23 cellular contexts compared by ENCODE assay signal in the genomic region with DNA sequence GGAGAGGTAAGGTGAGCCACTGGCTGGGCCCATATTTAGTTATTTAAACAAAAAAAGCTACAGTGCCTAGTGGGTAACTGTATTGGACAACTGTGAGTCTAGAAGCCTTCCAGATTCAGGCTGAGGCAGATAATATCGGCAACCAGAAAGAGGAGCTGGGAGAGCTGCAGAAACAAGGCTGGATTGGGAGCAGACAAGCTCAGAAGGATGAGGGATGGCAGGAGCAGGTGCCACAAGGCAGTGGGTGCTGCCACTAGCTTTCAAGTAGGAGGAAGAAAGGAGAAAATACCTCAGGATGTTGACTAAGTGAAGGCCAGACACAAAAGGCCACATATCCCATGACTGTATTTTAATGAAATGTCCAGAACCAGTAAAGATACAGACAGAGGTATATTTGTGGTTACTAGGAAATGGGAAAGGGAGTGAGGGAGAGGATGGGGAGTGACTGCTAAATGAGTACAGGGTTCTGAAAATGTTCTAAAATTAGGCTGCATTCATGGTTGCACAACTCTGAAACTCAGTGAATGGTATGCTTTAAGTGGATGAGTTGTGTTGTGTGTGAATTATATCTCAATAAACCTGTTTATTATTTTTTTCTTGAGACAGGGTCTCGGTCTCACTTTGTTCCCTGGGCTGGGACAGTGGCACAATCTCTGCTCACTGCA. TPM values are rescaled to one million over a fixed set of nuclear protein-coding genes. Genes with fewer than 3 reads are reported as not detected.
DNase-seq lines count a peak whose midpoint lies in the region; ATAC-seq, FAIRE-seq and TF ChIP-seq lines count a peak whose summit lies in the region.
"Had no signal": no experiment of that assay in that cellular context is flagged by ENCODE, and none has a peak within 500 bp of the region (broad histone marks: within the 10 kb centered on the region; RNA-seq: fewer than 3 reads in every experiment).

No MANE protein-coding gene starts in this region.

- peaks cover 1% of the 10 kb centered on the region for H3K4me1 Mint-ChIP-seq in T-helper 1 cell treated with Interleukin-12 subunit alpha and Interleukin-12 subunit beta and Interleukin-4 antibody, amounts not matched to agents 30 μg/mL and 1 μg/mL, for 36 hours (ENCODE audit: low read depth)
- H3K4me1 Mint-ChIP-seq in astrocyte (ENCODE audit: low read depth, unreplicated experiment): peaks cover 11% of the 10 kb centered on the region
- H3K4me1 Mint-ChIP-seq in naive thymus-derived CD8-positive, alpha-beta T cell: peaks cover 0 to 3% (median under 1%) of the 10 kb centered on the region in 4 donors

- H3K27ac Mint-ChIP-seq in T-helper 1 cell treated with Interleukin-12 subunit alpha and Interleukin-12 subunit beta and Interleukin-4 antibody, amounts not matched to agents 30 μg/mL and 1 μg/mL, for 36 hours: peak overlapping the region; percentile 42
- H3K27ac Mint-ChIP-seq in astrocyte (ENCODE audit: unreplicated experiment): peak overlapping the region; percentile 59
- H3K27ac Mint-ChIP-seq in naive thymus-derived CD8-positive, alpha-beta T cell: peak overlapping the region in 7 of 10 donors; percentile 15 to 79 (median 54)
- H3K27ac Mint-ChIP-seq: activated CD4-positive, alpha-beta T cell treated with anti-CD3 and anti-CD28 coated beads, Interleukin-2, amount 10 ng/mL, durations not matched to agents 24 days and 14 days had no signal

- H3K4me2 ChIP-seq in astrocyte (ENCODE audit: low read length): no peak overlapping the region

- no peaks in the 10 kb centered on the region for H3K27me3 ChIP-seq in astrocyte (ENCODE audit: insufficient read depth, low read length)
- H3K27me3 ChIP-seq: colonic mucosa, transverse colon had no signal

- H3K79me2 ChIP-seq in astrocyte (ENCODE audit: insufficient read depth, low read length): peaks cover 25% of the 10 kb centered on the region

- peaks cover 40% of the 10 kb centered on the region for H4K20me1 ChIP-seq in astrocyte (ENCODE audit: insufficient read depth, low read length)

- no peak for FAIRE-seq in astrocyte (lab: Jason Lieb, UNC)

- H3K9me3 ChIP-seq in astrocyte (ENCODE audit: insufficient read depth, low read depth, low read length): no peaks in the 10 kb centered on the region
- H3K9me3 ChIP-seq: colonic mucosa, transverse colon had no signal

- H3K9me3 Mint-ChIP-seq in T-helper 1 cell treated with Interleukin-12 subunit alpha and Interleukin-12 subunit beta and Interleukin-4 antibody, amounts not matched to agents 30 μg/mL and 1 μg/mL, for 36 hours: no peaks in the 10 kb centered on the region
- no peaks in the 10 kb centered on the region for H3K9me3 Mint-ChIP-seq in astrocyte (ENCODE audit: unreplicated experiment)
- H3K9me3 Mint-ChIP-seq in naive thymus-derived CD8-positive, alpha-beta T cell: no peaks in the 10 kb centered on the region
- H3K9me3 Mint-ChIP-seq: activated CD4-positive, alpha-beta T cell treated with anti-CD3 and anti-CD28 coated beads, Interleukin-2, amount 10 ng/mL, durations not matched to agents 24 days and 14 days; activated T-cell treated with anti-CD3 and anti-CD28 coated beads, Interleukin-2, amount 50 U/mL, for 4 hours; immature natural killer cell had no signal

- no peaks in the 10 kb centered on the region for H3K27me3 Mint-ChIP-seq in T-helper 1 cell treated with Interleukin-12 subunit alpha and Interleukin-12 subunit beta and Interleukin-4 antibody, amounts not matched to agents 30 μg/mL and 1 μg/mL, for 36 hours (ENCODE audit: low read depth)
- H3K27me3 Mint-ChIP-seq in astrocyte (ENCODE audit: low read depth, unreplicated experiment): no peaks in the 10 kb centered on the region
- no peaks in the 10 kb centered on the region for H3K27me3 Mint-ChIP-seq in naive thymus-derived CD8-positive, alpha-beta T cell
- H3K27me3 Mint-ChIP-seq: activated CD4-positive, alpha-beta T cell treated with anti-CD3 and anti-CD28 coated beads, Interleukin-2, amount 10 ng/mL, durations not matched to agents 24 days and 14 days had no signal

- H3K36me3 ChIP-seq in astrocyte (ENCODE audit: insufficient read depth, low read length): peaks cover 5% of the 10 kb centered on the region
- H3K36me3 ChIP-seq: colonic mucosa, transverse colon had no signal

- peaks cover 10% of the 10 kb centered on the region for H3K36me3 Mint-ChIP-seq in T-helper 1 cell treated with Interleukin-12 subunit alpha and Interleukin-12 subunit beta and Interleukin-4 antibody, amounts not matched to agents 30 μg/mL and 1 μg/mL, for 36 hours (ENCODE audit: low read depth)
- peaks cover 7% of the 10 kb centered on the region for H3K36me3 Mint-ChIP-seq in astrocyte (ENCODE audit: low read depth, unreplicated experiment)
- H3K36me3 Mint-ChIP-seq in naive thymus-derived CD8-positive, alpha-beta T cell: peaks cover 0 to 22% (median 2%) of the 10 kb centered on the region in 3 donors

- POLR2A ChIA-PET in naive thymus-derived CD8-positive, alpha-beta T cell (lab: Charles Lee): no interaction called here

- TF ChIP-seq CTCF in astrocyte (IDR thresholded peaks at IDR 0.05; ENCODE audit: insufficient read depth, low read depth, low read length): no peak

- DNase-seq in T-helper 1 cell: no peak
- peak; percentile 30 for DNase-seq in LHCN-M2 (ENCODE audit: low read depth)
- DNase-seq in astrocyte (ENCODE audit: low read depth): no peak
- DNase-seq in naive thymus-derived CD8-positive, alpha-beta T cell: no peak
- no peak for DNase-seq in hippocampal formation (lab: John Stamatoyannopoulos, UW)
- DNase-seq in GDM1 (lab: John Stamatoyannopoulos, UW): no peak
- DNase-seq: 8988T; activated CD4-positive, alpha-beta T cell treated with anti-CD3 and anti-CD28 coated beads, Interleukin-2, amount 10 ng/mL, durations not matched to agents 24 days and 14 days; activated T-cell treated with anti-CD3 and anti-CD28 coated beads, Interleukin-2, amount 50 U/mL, for 4 hours; C1 segment of cervical spinal cord; colonic mucosa; DND-41; immature natural killer cell; NCI-H187 treated with DMSO at 0.1 percent for 48 hours; NCI-H446 treated with DMSO at 0.1 percent for 48 hours; SIG-M5; stimulated activated naive CD4-positive, alpha-beta T cell; transverse colon had no signal

- no peak overlapping the region for H3K9ac ChIP-seq in astrocyte (ENCODE audit: low read length)

- H3K4me3 Mint-ChIP-seq in T-helper 1 cell treated with Interleukin-12 subunit alpha and Interleukin-12 subunit beta and Interleukin-4 antibody, amounts not matched to agents 30 μg/mL and 1 μg/mL, for 36 hours: no peak overlapping the region
- no peak overlapping the region for H3K4me3 Mint-ChIP-seq in astrocyte (ENCODE audit: unreplicated experiment)
- H3K4me3 Mint-ChIP-seq in naive thymus-derived CD8-positive, alpha-beta T cell: no peak overlapping the region
- H3K4me3 Mint-ChIP-seq: activated CD4-positive, alpha-beta T cell treated with anti-CD3 and anti-CD28 coated beads, Interleukin-2, amount 10 ng/mL, durations not matched to agents 24 days and 14 days; activated T-cell treated with anti-CD3 and anti-CD28 coated beads, Interleukin-2, amount 50 U/mL, for 4 hours; immature natural killer cell had no signal

- H3K4me3 ChIP-seq in astrocyte (ENCODE audit: insufficient read depth, low read depth, low read length): no peak overlapping the region
- H3K4me3 ChIP-seq: colonic mucosa, transverse colon had no signal

- no peak for ATAC-seq in naive thymus-derived CD8-positive, alpha-beta T cell
- ATAC-seq in GM18511 (IDR thresholded peaks at IDR 0.05; ENCODE audit: unreplicated experiment): no peak
- ATAC-seq: activated T-cell treated with anti-CD3 and anti-CD28 coated beads, Interleukin-2, amount 50 U/mL, for 4 hours had no signal

- no peak overlapping the region for H3K27ac ChIP-seq in astrocyte (ENCODE audit: low read depth, low read length)
- H3K27ac ChIP-seq: colonic mucosa, transverse colon had no signal

- H3K4me1 ChIP-seq in astrocyte (ENCODE audit: insufficient read depth, low read length): peaks cover 7% of the 10 kb centered on the region
- H3K4me1 ChIP-seq: colonic mucosa had no signal

- no peak overlapping the region for H2AFZ ChIP-seq in astrocyte (ENCODE audit: low read depth, low read length)

RNA-seq across cellular contexts. Expression of a gene that starts 11.8 kb away (rescaled TPM):
- total RNA-seq in LHCN-M2 (2014; rRNA removed): 159 and 164 TPM in 2 replicates
- polyA plus RNA-seq in LHCN-M2 (2012): 185 TPM
- 0.86 and 0.96 TPM in 2 replicates for total RNA-seq in astrocyte
- total RNA-seq in naive thymus-derived CD8-positive, alpha-beta T cell: 1 to 10 TPM; 1.3 to 1.5 TPM
- not detected for polyA plus RNA-seq in naive thymus-derived CD8-positive, alpha-beta T cell
- total RNA-seq: colonic mucosa, glomerular endothelial cell, HT-29, transverse colon had no signal
- polyA plus RNA-seq: immature natural killer cell, neural cell had no signal

RNA-seq across cellular contexts. Expression of a gene that starts 34.5 kb away (rescaled TPM):
- total RNA-seq in LHCN-M2 (2014; rRNA removed) (268 and 274 TPM in 2 replicates), astrocyte (124 and 130 TPM in 2 replicates)
- 417 TPM for polyA plus RNA-seq in LHCN-M2 (2012)
- total RNA-seq in naive thymus-derived CD8-positive, alpha-beta T cell: 10 to 100 TPM; 58.4 to 60.0 TPM
- polyA plus RNA-seq in naive thymus-derived CD8-positive, alpha-beta T cell: 100 to 1,000 TPM in 1 of 3 donors, 10 to 100 TPM in 2; 91.5 to 106 (median 94.0) TPM

RNA-seq across cellular contexts. Expression of a gene that starts 52.3 kb away (rescaled TPM):
- total RNA-seq in LHCN-M2 (2014; rRNA removed) (157 and 159 TPM in 2 replicates), astrocyte (76.6 and 92.7 TPM in 2 replicates)
- 107 TPM for polyA plus RNA-seq in LHCN-M2 (2012)
- total RNA-seq in naive thymus-derived CD8-positive, alpha-beta T cell: 10 to 100 TPM; 63.2 to 63.9 TPM
- 10 to 100 TPM; 23.8 to 41.9 (median 24.4) TPM for polyA plus RNA-seq in naive thymus-derived CD8-positive, alpha-beta T cell

Comparison
In these comparisons a context has a peak if more than half of its experiments do, and no peak if none do; other contexts are left out.
1. RNA of a gene that starts 11.8 kb away (total RNA-seq): 159 to 164 TPM in LHCN-M2; 1.3 to 1.5 TPM in naive thymus-derived CD8-positive, alpha-beta T cell and 0.86 to 0.96 TPM in astrocyte; every median in the first group is over 10 times any median in the second.
2. Peak in every context shown above with its lines, with median percentiles within 50 percentile points of each other: H3K27ac Mint-ChIP-seq.